Comparison of ENCODE assay signal across 19 cellular contexts in the genomic region with DNA sequence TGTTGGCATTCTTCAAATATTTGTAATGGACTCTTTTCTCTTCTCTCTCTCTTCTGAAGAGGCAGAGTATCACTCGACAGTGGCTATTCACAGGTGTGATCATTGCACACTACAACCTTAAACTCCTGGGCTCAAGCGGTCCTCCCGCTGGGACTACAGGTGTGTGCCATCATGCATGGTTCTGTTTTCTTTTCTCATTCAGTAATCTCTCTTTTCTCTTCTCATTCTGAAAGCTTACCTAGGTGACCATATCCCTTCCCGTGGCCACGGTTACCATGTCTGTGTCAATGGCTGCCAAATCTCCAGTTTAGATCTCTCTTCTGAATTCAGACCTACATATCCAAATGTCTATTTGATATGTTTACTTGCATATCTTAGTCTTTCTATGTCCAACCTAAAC.
"Had no signal": no experiment of that assay in that cellular context is flagged by ENCODE, and none has a peak within 500 bp of the region (broad histone marks: within the 10 kb centered on the region; RNA-seq: fewer than 3 reads in every experiment).

No MANE protein-coding gene starts in this region.

- H3K4me1 ChIP-seq: heart right ventricle, left lung, thyroid gland had no signal

- H3K27me3 ChIP-seq: heart right ventricle, left lung, thyroid gland had no signal

- H3K4me1 Mint-ChIP-seq: mesothelial cell of epicardium, nephron had no signal

- H3K27ac ChIP-seq: heart right ventricle, left lung, thyroid gland, VCaP had no signal

- ATAC-seq: activated T-cell treated with anti-CD3 and anti-CD28 coated beads, Interleukin-2, amount 50 U/mL, for 72 hours; esophagus mucosa; heart right ventricle; left lung; sciatic nerve; stimulated activated naive B cell treated with anti-CD40 and anti-IgM and Interleukin-4, amounts not matched to agents 10 μg/mL and 1 μg/mL and 100 μg/mL, for 72 hours had no signal

- DNase-seq: activated CD4-positive, alpha-beta T cell treated with anti-CD3 and anti-CD28 coated beads, Interleukin-2, amount 50 U/mL, for 1 hour; activated CD4-positive, CD25-positive, alpha-beta regulatory T cell treated with anti-CD3 and anti-CD28 coated beads, Interleukin-2, amount 50 U/mL, for 72 hours; activated CD8-positive, alpha-beta memory T cell treated with anti-CD3 and anti-CD28 coated beads, Interleukin-2, amount 50 U/mL, for 48 hours; activated gamma-delta T cell; activated T-cell treated with anti-CD3 and anti-CD28 coated beads, Interleukin-2, amount 50 U/mL, for 72 hours; effector CD4-positive, alpha-beta T cell; heart right ventricle; left lung; nucleus accumbens; stimulated activated CD4-positive, alpha-beta T cell treated with anti-CD3 and anti-CD28 coated beads, Interleukin-4, amount 100 ng/mL, for 4 hours; stimulated activated naive B cell treated with anti-CD40 and anti-IgM and Interleukin-4, amounts not matched to agents 10 μg/mL and 1 μg/mL and 100 μg/mL, for 72 hours had no signal

- H3K4me3 ChIP-seq: heart right ventricle, left lung, smooth muscle cell, thyroid gland had no signal

- H3K27me3 Mint-ChIP-seq: activated naive CD8-positive, alpha-beta T cell; stimulated activated naive B cell treated with anti-CD40 and anti-IgM and Interleukin-4, amounts not matched to agents 10 μg/mL and 1 μg/mL and 100 μg/mL, for 72 hours had no signal

- H3K36me3 ChIP-seq: heart right ventricle, left lung, thyroid gland had no signal

- H3K27ac Mint-ChIP-seq: activated naive CD8-positive, alpha-beta T cell; activated T-cell treated with anti-CD3 and anti-CD28 coated beads, Interleukin-2, amount 50 U/mL, for 72 hours; mesothelial cell of epicardium; nephron; stimulated activated naive B cell treated with anti-CD40 and anti-IgM and Interleukin-4, amounts not matched to agents 10 μg/mL and 1 μg/mL and 100 μg/mL, for 72 hours had no signal

- H3K4me2 ChIP-seq: smooth muscle cell had no signal

- H3K36me3 Mint-ChIP-seq: activated naive CD8-positive, alpha-beta T cell; mesothelial cell of epicardium; stimulated activated naive B cell treated with anti-CD40 and anti-IgM and Interleukin-4, amounts not matched to agents 10 μg/mL and 1 μg/mL and 100 μg/mL, for 72 hours had no signal

- H3K9me3 Mint-ChIP-seq: mesothelial cell of epicardium, nephron had no signal

- H3K4me3 Mint-ChIP-seq: activated naive CD8-positive, alpha-beta T cell; activated T-cell treated with anti-CD3 and anti-CD28 coated beads, Interleukin-2, amount 50 U/mL, for 72 hours; mesothelial cell of epicardium; nephron; stimulated activated naive B cell treated with anti-CD40 and anti-IgM and Interleukin-4, amounts not matched to agents 10 μg/mL and 1 μg/mL and 100 μg/mL, for 72 hours had no signal

- H3K9me3 ChIP-seq: heart right ventricle, left lung, thyroid gland had no signal
